ENCODE assay signal across 8 cellular contexts in the genomic region with DNA sequence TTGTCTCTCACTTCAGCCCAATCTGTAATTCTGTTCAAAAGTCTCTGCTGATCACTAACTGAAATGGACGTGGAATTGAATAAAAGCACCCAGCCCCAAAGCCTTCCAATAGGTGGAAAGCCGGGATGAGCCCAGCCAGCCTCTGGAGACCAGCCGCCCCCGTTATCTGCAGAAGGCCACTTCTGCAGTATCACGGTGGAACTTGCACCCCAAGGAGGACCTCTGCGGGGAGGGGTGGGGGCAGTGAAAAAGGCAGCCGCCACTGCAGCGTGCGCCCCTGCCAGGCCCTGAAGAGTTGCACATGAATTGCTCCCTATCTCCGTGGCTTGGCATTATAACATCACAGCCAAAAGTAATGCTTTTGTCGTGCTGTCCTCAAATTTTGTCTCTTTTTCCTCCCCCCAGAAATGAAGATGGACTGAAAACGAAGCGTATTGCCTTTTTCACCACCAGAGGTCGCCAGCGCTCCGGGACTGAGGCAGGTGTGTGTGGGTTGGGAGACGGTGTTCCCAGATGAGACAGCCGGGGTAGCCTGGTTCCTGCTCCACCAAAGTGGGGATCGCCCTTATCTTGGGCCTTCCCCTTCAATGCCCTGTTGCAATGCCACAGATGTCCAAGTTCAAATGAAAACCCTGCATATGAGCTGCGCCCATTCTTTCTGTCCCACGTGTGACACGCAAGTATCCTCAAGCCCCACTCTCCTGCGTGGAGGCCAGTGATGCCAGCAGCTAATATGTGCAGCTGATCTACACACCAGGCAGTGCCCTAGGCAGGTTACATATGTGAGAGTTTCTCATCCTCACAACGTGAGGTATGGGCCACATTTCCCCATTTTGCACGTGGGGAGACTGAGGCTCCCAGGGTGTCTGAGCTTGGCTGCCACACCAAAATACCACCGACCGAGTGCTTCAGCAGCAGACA.
DNase-seq lines count a peak whose midpoint lies in the region; ATAC-seq and TF ChIP-seq lines count a peak whose summit lies in the region.

No MANE protein-coding gene starts in this region.

- TF ChIP-seq CTCF in activated CD8-positive, alpha-beta T cell treated with anti-CD3 and anti-CD28 coated beads for 36 hours (IDR thresholded peaks at IDR 0.05), result peak; percentile 94

- H3K9me3 Mint-ChIP-seq in activated CD8-positive, alpha-beta T cell treated with anti-CD3 and anti-CD28 coated beads for 36 hours, result no peaks in the 10 kb centered on the region
- H3K9me3 Mint-ChIP-seq in memory B cell, result no peaks in the 10 kb centered on the region

- POLR2A ChIA-PET in activated CD8-positive, alpha-beta T cell treated with anti-CD3 and anti-CD28 coated beads for 36 hours (lab: Charles Lee), result interaction anchor here (0.6 kb wide), 1 partner anchor 666 kb away, joined by 3 read pairs; no protein-coding TSS in a partner anchor

- H3K36me3 Mint-ChIP-seq in activated CD8-positive, alpha-beta T cell treated with anti-CD3 and anti-CD28 coated beads for 36 hours (ENCODE audit: low read depth), result no peaks in the 10 kb centered on the region
- H3K36me3 Mint-ChIP-seq in memory B cell, result peaks cover 9% of the 10 kb centered on the region

- intact Hi-C loops in activated CD8-positive, alpha-beta T cell treated with anti-CD3 and anti-CD28 coated beads for 36 hours (cut with micrococcal nuclease), result loop anchor here (2.0 kb wide), 1 partner anchor 242 kb away; no protein-coding TSS in a partner anchor

- ATAC-seq in GM21423 (IDR thresholded peaks at IDR 0.05; ENCODE audit: unreplicated experiment), result peak; percentile 51
- ATAC-seq in activated CD8-positive, alpha-beta T cell treated with anti-CD3 and anti-CD28 coated beads for 36 hours, result peak; percentile 66
- peak; percentile 65 for ATAC-seq in memory B cell (ENCODE audit: low read depth)
- ATAC-seq in GM21515 (IDR thresholded peaks at IDR 0.05; ENCODE audit: unreplicated experiment), result no peak

- CTCF ChIA-PET in activated CD8-positive, alpha-beta T cell treated with anti-CD3 and anti-CD28 coated beads for 36 hours (lab: Charles Lee), result interaction anchor here (0.6 to 2.4 kb wide), 38 partner anchors 8 to 633 kb away, joined by 3 to 69 read pairs (median 4); partner anchors contain the start of gene CHSY1

- DNase-seq in Ammon's horn (ENCODE audit: low spot score), result peak; percentile 85
- DNase-seq in NCI-H2171 treated with DMSO at 0.1 percent for 48 hours (lab: John Stamatoyannopoulos, UW), result peak; percentile 65
- peak; percentile 79 for DNase-seq in activated CD8-positive, alpha-beta T cell treated with anti-CD3 and anti-CD28 coated beads for 36 hours
- peak; percentile 58 for DNase-seq in effector CD4-positive, alpha-beta T cell
- peak; percentile 62 to 67 for DNase-seq in memory B cell (ENCODE audit: low spot score in 2 of 2)
- DNase-seq in stimulated activated CD8-positive, alpha-beta memory T cell treated with anti-CD3 and anti-CD28 coated beads, Interleukin-15, amount 100 ng/mL, for 4 hours (ENCODE audit: low read depth in 2 of 2), result peak; percentile 24 to 42

- H3K27me3 Mint-ChIP-seq in activated CD8-positive, alpha-beta T cell treated with anti-CD3 and anti-CD28 coated beads for 36 hours, result peaks cover 2% of the 10 kb centered on the region
- no peaks in the 10 kb centered on the region for H3K27me3 Mint-ChIP-seq in memory B cell

- H3K27ac Mint-ChIP-seq in activated CD8-positive, alpha-beta T cell treated with anti-CD3 and anti-CD28 coated beads for 36 hours, result no peak overlapping the region
- H3K27ac Mint-ChIP-seq in memory B cell, result no peak overlapping the region

- no peaks in the 10 kb centered on the region for H3K4me1 Mint-ChIP-seq in activated CD8-positive, alpha-beta T cell treated with anti-CD3 and anti-CD28 coated beads for 36 hours (ENCODE audit: low read depth)
- H3K4me1 Mint-ChIP-seq in memory B cell, result no peaks in the 10 kb centered on the region

- H3K4me3 Mint-ChIP-seq in activated CD8-positive, alpha-beta T cell treated with anti-CD3 and anti-CD28 coated beads for 36 hours, result no peak overlapping the region
- no peak overlapping the region for H3K4me3 Mint-ChIP-seq in memory B cell

Comparison
In these comparisons a context has a peak if more than half of its experiments do, and no peak if none do; other contexts are left out.
1. DNase-seq: peak in every context shown above with its lines; median percentile 85 in Ammon's horn; 79 in activated CD8-positive, alpha-beta T cell treated with anti-CD3 and anti-CD28 coated beads for 36 hours; 65 in NCI-H2171 treated with DMSO at 0.1 percent for 48 hours; 64 in memory B cell; 58 in effector CD4-positive, alpha-beta T cell; 33 in stimulated activated CD8-positive, alpha-beta memory T cell treated with anti-CD3 and anti-CD28 coated beads, Interleukin-15, amount 100 ng/mL, for 4 hours.